In the genomic region with DNA sequence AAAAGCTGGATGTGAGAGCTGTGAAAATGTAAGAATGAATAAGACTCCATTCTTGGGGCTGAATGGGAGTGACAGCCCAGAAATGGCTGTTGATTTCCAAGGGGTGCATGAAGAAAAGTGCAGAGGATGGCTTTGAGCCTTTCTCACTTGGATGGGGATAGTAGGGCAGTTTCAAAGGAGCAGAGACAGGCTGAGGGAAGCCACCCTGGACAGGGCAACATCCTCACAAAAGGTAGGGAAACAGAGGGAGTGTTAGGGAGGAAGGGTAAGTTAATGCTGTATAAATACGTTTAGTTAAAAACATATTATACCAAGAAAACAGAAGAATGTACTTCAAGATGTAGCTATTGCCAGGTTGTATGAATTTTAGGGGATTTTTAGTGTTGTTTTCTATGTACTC, we compare ENCODE assay signal across 20 cellular contexts. TPM values are rescaled to one million over a fixed set of nuclear protein-coding genes. Genes with fewer than 3 reads are reported as not detected.
DNase-seq lines count a peak whose midpoint lies in the region; ATAC-seq, FAIRE-seq and TF ChIP-seq lines count a peak whose summit lies in the region.
"Had no signal": no experiment of that assay in that cellular context is flagged by ENCODE, and none has a peak within 500 bp of the region (broad histone marks: within the 10 kb centered on the region; RNA-seq: fewer than 3 reads in every experiment).

No MANE protein-coding gene starts in this region.

- H3K27ac ChIP-seq in RWPE2 (ENCODE audit: poor library complexity, severe bottlenecking) (peak overlapping the region; percentile 88), esophagus (ENCODE audit: low read depth in 2 of 2, low read length in 1 of 2) (peak overlapping the region; percentile 49 to 53), vagina (no peak overlapping the region)
- H3K27ac ChIP-seq: SJSA1 had no signal

- WGBS in esophagus, 2 donors: 60 to 71% methylated on average over 1 of the region's 1 CpG

- H3K27me3 ChIP-seq in RWPE2 (ENCODE audit: insufficient read depth, poor library complexity, severe bottlenecking): no peaks in the 10 kb centered on the region
- no peaks in the 10 kb centered on the region for H3K27me3 ChIP-seq in esophagus (ENCODE audit: control insufficient read depth in 1 of 2, insufficient read depth in 2 of 2, low read length in 2 of 2)
- no peaks in the 10 kb centered on the region for H3K27me3 ChIP-seq in vagina
- H3K27me3 ChIP-seq: left lung, SJSA1 had no signal

- no peak for TF ChIP-seq POLR2A in vagina (IDR thresholded peaks at IDR 0.05)

- DNase-seq in GM19239 (ENCODE audit: insufficient read length, low spot score) (no peak), RWPE2 (ENCODE audit: low spot score) (no peak), sciatic nerve (ENCODE audit: low spot score) (no peak), NCI-H187 treated with DMSO at 0.1 percent for 48 hours (lab: John Stamatoyannopoulos, UW) (no peak), vagina (ENCODE audit: extremely low spot score in 2 of 2) (no peak), GF-D8 (lab: John Stamatoyannopoulos, UW) (no peak)
- DNase-seq: activated CD4-positive, alpha-beta T cell treated with anti-CD3 and anti-CD28 coated beads, Interleukin-2, amount 50 U/mL, for 1 hour; activated CD8-positive, alpha-beta memory T cell treated with anti-CD3 and anti-CD28 coated beads, Interleukin-2, amount 50 U/mL, for 4 hours; activated effector memory CD4-positive, alpha-beta T cell treated with Interleukin-2 at 50 U/mL for 16 hours; activated naive CD8-positive, alpha-beta T cell treated with anti-CD3 and anti-CD28 coated beads, Interleukin-2, amount 50 U/mL, for 24 hours; DMS 273 treated with DMSO at 0.1 percent for 48 hours; GDM1; left lung; NCI-H146; NCI-H2171 treated with DMSO at 0.1 percent for 48 hours; NCI-H774; T-helper 17 cell had no signal

- no peaks in the 10 kb centered on the region for H3K36me3 ChIP-seq in RWPE2 (ENCODE audit: low read depth)
- no peaks in the 10 kb centered on the region for H3K36me3 ChIP-seq in esophagus (ENCODE audit: control insufficient read depth in 2 of 2, insufficient read depth in 2 of 2, low read length in 1 of 2)
- H3K36me3 ChIP-seq in vagina: no peaks in the 10 kb centered on the region
- H3K36me3 ChIP-seq: left lung had no signal

- no peak for TF ChIP-seq CTCF in RWPE2 (IDR thresholded peaks at IDR 0.05; ENCODE audit: poor library complexity, severe bottlenecking)
- no peak for TF ChIP-seq CTCF in vagina (IDR thresholded peaks at IDR 0.05)

- intact Hi-C loops in sciatic nerve (cut with DNase I) (no loop called here), vagina (cut with DNase I) (no loop called here)

- ATAC-seq in RWPE2 (ENCODE audit: low read depth) (no peak), sciatic nerve (peak; percentile 6), HG03039 (IDR thresholded peaks at IDR 0.05; ENCODE audit: unreplicated experiment) (no peak)

- peak; percentile 47 for FAIRE-seq in GM19239 (lab: Jason Lieb, UNC)

- H3K9me3 ChIP-seq in RWPE2 (ENCODE audit: severe bottlenecking) (no peaks in the 10 kb centered on the region), esophagus (ENCODE audit: control insufficient read depth in 2 of 2, insufficient read depth in 1 of 2, low read depth in 1 of 2, low read length in 1 of 2) (no peaks in the 10 kb centered on the region), vagina (no peaks in the 10 kb centered on the region)
- H3K9me3 ChIP-seq: left lung, SJSA1 had no signal

- H3K4me1 ChIP-seq in RWPE2 (ENCODE audit: insufficient read depth, poor library complexity, severe bottlenecking) (peaks cover 50% of the 10 kb centered on the region), esophagus (ENCODE audit: control insufficient read depth in 2 of 2, insufficient read depth in 2 of 2, low read length in 1 of 2) (peaks cover 0 to 3% of the 10 kb centered on the region in 2 donors), vagina (peaks cover 62% of the 10 kb centered on the region)

- H3K4me3 ChIP-seq in RWPE2 (ENCODE audit: severe bottlenecking) (no peak overlapping the region), esophagus (ENCODE audit: low read depth in 1 of 2, low read length in 2 of 2) (no peak overlapping the region), vagina (no peak overlapping the region)
- H3K4me3 ChIP-seq: left lung, SJSA1 had no signal

RNA-seq across cellular contexts. Expression of gene GADD45A, which starts 38.1 kb away (rescaled TPM):
- 10 to 100 TPM; 32.7 to 56.7 TPM for polyA plus RNA-seq in esophagus
- total RNA-seq in sciatic nerve: 34.6 TPM
- total RNA-seq in vagina: 44.4 TPM
